Comparison of ENCODE assay signal across 7 cellular contexts in the genomic region with DNA sequence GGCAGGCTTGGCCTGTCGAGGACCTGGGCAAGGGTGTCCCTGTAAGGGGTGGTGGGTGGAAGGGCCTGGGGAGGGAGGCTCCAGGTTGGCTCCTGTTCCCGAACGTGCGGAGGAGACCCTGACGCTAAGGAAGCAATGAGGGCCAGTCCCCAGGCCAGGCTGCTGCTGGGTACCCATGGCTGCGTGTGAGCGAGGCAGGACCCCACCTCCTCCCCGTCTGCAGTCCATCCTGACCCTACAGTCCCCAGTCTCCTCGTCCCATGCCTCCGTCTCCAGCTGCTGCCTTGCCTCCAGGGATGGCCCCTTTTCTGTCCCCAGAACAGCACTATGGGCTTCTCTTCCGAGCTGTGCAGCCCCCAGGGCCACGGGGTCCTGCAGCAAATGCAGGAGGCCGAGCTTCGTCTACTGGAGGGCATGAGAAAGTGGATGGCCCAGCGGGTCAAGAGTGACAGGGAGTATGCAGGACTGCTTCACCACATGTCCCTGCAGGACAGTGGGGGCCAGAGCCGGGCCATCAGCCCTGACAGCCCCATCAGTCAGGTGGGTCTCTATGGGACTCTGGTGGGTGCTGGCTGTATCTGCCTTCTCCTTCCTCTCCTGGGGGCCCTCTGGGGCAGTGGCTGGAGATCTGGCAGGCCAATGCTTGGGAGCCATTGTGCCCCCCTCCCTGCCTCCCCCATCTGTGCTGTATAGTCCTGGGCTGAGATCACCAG. TPM values are rescaled to one million over a fixed set of nuclear protein-coding genes. Genes with fewer than 3 reads are reported as not detected.
DNase-seq lines count a peak whose midpoint lies in the region; ATAC-seq and TF ChIP-seq lines count a peak whose summit lies in the region.
"Had no signal": no experiment of that assay in that cellular context is flagged by ENCODE, and none has a peak within 500 bp of the region (broad histone marks: within the 10 kb centered on the region; RNA-seq: fewer than 3 reads in every experiment).

No MANE protein-coding gene starts in this region.

- WGBS in prostate gland: 55% methylated on average over 16 of the region's 16 CpGs

- H4K20me1 ChIP-seq in PC-3 (ENCODE audit: low read length): no peaks in the 10 kb centered on the region

- no TSS peak for BruUV-seq in PC-3 (replicated peaks; lab: Mats Ljungman, UMichigan)

- no peaks in the 10 kb centered on the region for H3K9me3 ChIP-seq in duodenal mucosa (ENCODE audit: control insufficient read depth in 1 of 2, low read length in 2 of 2)
- no peaks in the 10 kb centered on the region for H3K9me3 ChIP-seq in prostate gland
- H3K9me3 ChIP-seq in PC-3 (ENCODE audit: low read length): no peaks in the 10 kb centered on the region

- no peak for TF ChIP-seq POLR2A in prostate gland (IDR thresholded peaks at IDR 0.05)

- no peaks in the 10 kb centered on the region for H3F3A ChIP-seq in PC-3 (ENCODE audit: low read length, unreplicated experiment)

- peaks cover 10 to 26% of the 10 kb centered on the region in 2 donors for H3K36me3 ChIP-seq in duodenal mucosa (ENCODE audit: control insufficient read depth in 1 of 2, insufficient read depth in 2 of 2, low read length in 2 of 2)
- peaks cover 10 to 17% of the 10 kb centered on the region in 2 donors for H3K36me3 ChIP-seq in prostate gland
- no peaks in the 10 kb centered on the region; the same call in 1 of the 2 replicates for H3K36me3 ChIP-seq in PC-3 (ENCODE audit: low read depth, low read length)

- intact Hi-C loops in prostate gland (cut with DNase I): loop anchor here (2.0 to 10.0 kb wide), 2 partner anchors 234 to 570 kb away; no protein-coding TSS in a partner anchor
- intact Hi-C loops in PC-3 (cut with micrococcal nuclease): loop anchor here (5.0 kb wide), 1 partner anchor 168 kb away; a partner anchor contains a TSS

- peak overlapping the region; percentile 50 to 66 for H3K4me3 ChIP-seq in duodenal mucosa (ENCODE audit: low read depth in 1 of 2, low read length in 2 of 2)
- peak overlapping the region; percentile 37 to 41 for H3K4me3 ChIP-seq in prostate gland
- H3K4me3 ChIP-seq in PC-3 (ENCODE audit: low read length): no peak overlapping the region

- H3K27me3 ChIP-seq in duodenal mucosa (ENCODE audit: control insufficient read depth in 1 of 2, insufficient read depth in 2 of 2, low read length in 2 of 2) (no peaks in the 10 kb centered on the region), prostate gland (replicated peaks; ENCODE audit: insufficient read depth) (no peaks in the 10 kb centered on the region), PC-3 (ENCODE audit: low read length) (no peaks in the 10 kb centered on the region)

- H3K4me1 ChIP-seq in duodenal mucosa (ENCODE audit: control insufficient read depth in 1 of 2, insufficient read depth in 2 of 2, low read length in 2 of 2) (peaks cover 18 to 32% of the 10 kb centered on the region in 2 donors), prostate gland (replicated peaks) (peaks cover 6% of the 10 kb centered on the region), PC-3 (ENCODE audit: insufficient read depth, low read length) (no peaks in the 10 kb centered on the region)

- no peak for DNase-seq in prostate gland (ENCODE audit: low spot score)
- no peak for DNase-seq in PC-3
- no peak for DNase-seq in SIG-M5 treated with dmso at 0.1 percent for 504 hours (lab: John Stamatoyannopoulos, UW; ENCODE audit: unreplicated experiment)
- DNase-seq in NCI-H1092 treated with DMSO at 0.1 percent for 48 hours (lab: John Stamatoyannopoulos, UW): no peak
- DNase-seq: stimulated activated naive CD4-positive, alpha-beta T cell treated with Interleukin-2 at 50 U/mL for 16 hours had no signal

- H3K79me2 ChIP-seq in PC-3 (ENCODE audit: low read length): no peaks in the 10 kb centered on the region

- ATAC-seq in HG02885 (IDR thresholded peaks at IDR 0.05; ENCODE audit: poor library complexity, unreplicated experiment) (peak; percentile 3), PC-3 (no peak)

- H3K4me2 ChIP-seq in PC-3 (ENCODE audit: low read length): no peak overlapping the region

- POLR2A ChIA-PET in PC-3 (lab: Charles Lee; ENCODE audit: unreplicated experiment): interaction anchor here (0.7 kb wide), 1 partner anchor 1649 kb away, joined by 3 read pairs; no protein-coding TSS in a partner anchor

- TF ChIP-seq CTCF in prostate gland (IDR thresholded peaks at IDR 0.05) (no peak), PC-3 (conservative IDR thresholded peaks at IDR 0.05; ENCODE audit: low read depth, low read length) (no peak)

- H3K27ac ChIP-seq in duodenal mucosa (ENCODE audit: low read depth, low read length) (peak overlapping the region; percentile 77), prostate gland (peak overlapping the region; percentile 78 to 86), PC-3 (ENCODE audit: low read length) (no peak overlapping the region)

- no peaks in the 10 kb centered on the region for H3K9me2 ChIP-seq in PC-3 (replicated peaks; ENCODE audit: low read length)

- CTCF ChIA-PET in PC-3 (lab: Charles Lee): interaction anchor here (0.5 to 2.4 kb wide), 2 partner anchors 77 to 237 kb away, joined by 3 to 11 read pairs; no protein-coding TSS in a partner anchor

- H3K9ac ChIP-seq in duodenal mucosa (ENCODE audit: low read depth in 1 of 2, low read length in 2 of 2): peak overlapping the region; percentile 57 to 77
- no peak overlapping the region for H3K9ac ChIP-seq in PC-3 (ENCODE audit: low read length)

- H2AFZ ChIP-seq in PC-3 (ENCODE audit: low read length): no peak overlapping the region

RNA-seq across cellular contexts. Expression of a gene that starts 0.6 kb away (rescaled TPM):
- total RNA-seq in prostate gland: 10 to 100 TPM; 22.8 to 33.9 TPM
- 2.8 and 11.5 TPM in 2 replicates for total RNA-seq in PC-3 (2014; rRNA removed)

RNA-seq across cellular contexts. Expression of a gene that starts 16.5 kb away (rescaled TPM):
- total RNA-seq in prostate gland: 100 to 1,000 TPM in 1 of 2 donors, 10 to 100 TPM in 1; 92.8 to 154 TPM
- 39.1 and 44.2 TPM in 2 replicates for total RNA-seq in PC-3 (2014; rRNA removed)

RNA-seq across cellular contexts. Expression of a gene that starts 18.2 kb away (rescaled TPM):
- 100 to 1,000 TPM in 1 of 2 donors, 10 to 100 TPM in 1; 46.6 to 113 TPM for total RNA-seq in prostate gland
- 19.8 and 26.3 TPM in 2 replicates for total RNA-seq in PC-3 (2014; rRNA removed)

RNA-seq across cellular contexts. Expression of a gene that starts 47.5 kb away (rescaled TPM):
- total RNA-seq in prostate gland (10 to 100 TPM; 16.2 to 30.6 TPM), PC-3 (2014; rRNA removed) (18.5 and 19.6 TPM in 2 replicates)

RNA-seq across cellular contexts. Expression of a gene that starts 50.2 kb away (rescaled TPM):
- total RNA-seq in prostate gland (10 to 100 TPM; 52.2 to 70.1 TPM), PC-3 (2014; rRNA removed) (68.4 and 73.7 TPM in 2 replicates)
